Comparison of ENCODE assay signal across 24 cellular contexts in the genomic region with DNA sequence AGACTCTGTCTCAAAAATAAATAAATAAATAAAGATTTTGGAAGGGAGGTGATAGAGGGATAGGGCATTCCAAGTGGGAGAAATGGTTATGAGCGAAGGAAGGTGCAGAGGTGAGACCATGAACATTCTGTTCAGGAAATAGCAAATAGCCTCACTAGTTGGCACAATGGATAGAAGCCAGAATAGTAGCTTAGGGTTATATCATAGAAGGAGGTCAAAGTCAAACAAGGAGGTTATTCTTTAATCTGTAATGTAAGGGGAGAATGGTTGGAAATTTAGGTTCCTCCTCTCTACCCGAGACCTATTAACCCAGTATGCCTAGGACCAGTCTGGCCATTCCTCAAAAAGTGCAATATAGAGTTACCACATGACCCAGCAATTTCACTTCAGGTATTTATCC.
"Had no signal": no experiment of that assay in that cellular context is flagged by ENCODE, and none has a peak within 500 bp of the region (broad histone marks: within the 10 kb centered on the region; RNA-seq: fewer than 3 reads in every experiment).

No MANE protein-coding gene starts in this region.

- H3K4me1 ChIP-seq: colonic mucosa, esophagus muscularis mucosa, esophagus squamous epithelium, foreskin keratinocyte, gastrocnemius medialis, gastroesophageal sphincter, heart left ventricle, heart right ventricle had no signal

- ATAC-seq: effector memory CD8-positive, alpha-beta T cell; esophagus mucosa; foreskin keratinocyte; gastrocnemius medialis; gastroesophageal sphincter; heart left ventricle; heart right ventricle had no signal

- H3K4me3 ChIP-seq: colonic mucosa, coronary artery, dorsolateral prefrontal cortex, esophagus muscularis mucosa, esophagus squamous epithelium, gastrocnemius medialis, gastroesophageal sphincter, heart left ventricle, heart right ventricle had no signal

- DNase-seq: colonic mucosa; cortex of kidney; dermis blood vessel endothelial cell; dorsolateral prefrontal cortex; effector CD4-positive, alpha-beta T cell; effector CD8-positive, alpha-beta T cell; effector memory CD4-positive, alpha-beta T cell; effector memory CD8-positive, alpha-beta T cell; endodermal cell; erythroblast; esophagus squamous epithelium; foreskin fibroblast; foreskin keratinocyte; foreskin melanocyte; gastrocnemius medialis; glutamatergic neuron; head of caudate nucleus; heart left ventricle; heart right ventricle had no signal

- H3K27me3 ChIP-seq: colonic mucosa, dorsolateral prefrontal cortex, esophagus muscularis mucosa, esophagus squamous epithelium, foreskin keratinocyte, gastrocnemius medialis had no signal

- H3K9me3 ChIP-seq: colonic mucosa, esophagus muscularis mucosa, esophagus squamous epithelium, gastrocnemius medialis had no signal

- H3K27ac ChIP-seq: colonic mucosa, coronary artery, dorsolateral prefrontal cortex, epithelial cell of prostate, esophagus muscularis mucosa, esophagus squamous epithelium, foreskin keratinocyte, gastrocnemius medialis, gastroesophageal sphincter, heart left ventricle, heart right ventricle had no signal

- H3K36me3 ChIP-seq: colonic mucosa, esophagus muscularis mucosa, esophagus squamous epithelium, gastrocnemius medialis, gastroesophageal sphincter, heart left ventricle, heart right ventricle had no signal
